ENCODE assay signal across 7 cellular contexts in the genomic region with DNA sequence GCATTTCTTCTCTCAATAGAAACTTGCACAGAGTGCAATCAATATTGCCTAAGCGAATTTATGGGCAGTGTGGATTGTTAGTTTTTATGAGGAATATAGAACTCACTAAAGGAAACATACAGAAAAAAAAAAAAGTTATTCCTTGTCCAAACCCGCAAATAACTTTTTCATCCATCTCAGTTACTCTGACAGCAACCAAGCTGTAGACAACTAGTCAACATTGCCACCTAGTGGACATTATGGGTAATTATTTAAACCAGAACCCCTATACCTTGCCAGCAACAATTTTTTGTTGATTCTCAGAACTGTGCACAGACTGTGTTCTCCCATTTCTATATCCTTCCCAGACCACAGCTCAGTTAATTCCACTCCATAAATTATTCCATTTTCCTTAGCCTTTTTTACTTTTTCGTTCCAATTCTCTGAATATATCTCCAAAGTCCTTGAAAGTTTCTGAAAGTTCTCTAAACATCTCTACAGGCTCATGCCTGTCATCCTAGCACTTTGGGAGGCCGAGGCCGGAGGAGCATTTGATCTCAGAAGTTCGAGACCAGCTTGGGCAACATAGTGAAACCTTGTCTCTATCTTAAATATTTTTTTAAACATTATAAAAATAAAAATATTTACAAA. TPM values are rescaled to one million over a fixed set of nuclear protein-coding genes. Genes with fewer than 3 reads are reported as not detected.
A peak's percentile ranks its signal among the peaks of the same experiment; 100 is the strongest.
DNase-seq lines count a peak whose midpoint lies in the region; ATAC-seq, FAIRE-seq and TF ChIP-seq lines count a peak whose summit lies in the region.

No MANE protein-coding gene starts in this region.

- H3K79me2 ChIP-seq in DOHH2 (ENCODE audit: control insufficient read depth, low read length): no peaks in the 10 kb centered on the region

- 47 to 59% methylated on average over 6 of the region's 6 CpGs for whole genome bisulfite sequencing in body of pancreas, 2 donors
- 57% methylated on average over 6 of the region's 6 CpGs for WGBS in liver

- no peak overlapping the region for H3K4me3 Mint-ChIP-seq in stimulated activated memory B cell treated with anti-CD40 and anti-IgM and Interleukin-4, amounts not matched to agents 10 μg/mL and 1 μg/mL and 100 μg/mL, for 72 hours

- TF ChIP-seq POLR2A in H54 (IDR thresholded peaks at IDR 0.05; ENCODE audit: low read depth, low read length): no peak
- no peak for TF ChIP-seq POLR2A in body of pancreas (IDR thresholded peaks at IDR 0.05)

- H3K27ac Mint-ChIP-seq in stimulated activated memory B cell treated with anti-CD40 and anti-IgM and Interleukin-4, amounts not matched to agents 10 μg/mL and 1 μg/mL and 100 μg/mL, for 72 hours: no peak overlapping the region

- ATAC-seq in body of pancreas: no peak
- no peak for ATAC-seq in stimulated activated memory B cell treated with anti-CD40 and anti-IgM and Interleukin-4, amounts not matched to agents 10 μg/mL and 1 μg/mL and 100 μg/mL, for 72 hours
- no peak for ATAC-seq in HG03457 (IDR thresholded peaks at IDR 0.05; ENCODE audit: unreplicated experiment)

- H3K4me1 ChIP-seq in DOHH2 (ENCODE audit: control insufficient read depth, low read length): peaks cover 12% of the 10 kb centered on the region
- H3K4me1 ChIP-seq in body of pancreas: peaks cover 19% of the 10 kb centered on the region
- H3K4me1 ChIP-seq in liver (ENCODE audit: control insufficient read depth in 4 of 4, insufficient read depth in 4 of 4, low read length in 3 of 4): peaks cover 0 to 13% (median 9%) of the 10 kb centered on the region in 4 donors

- H3F3A ChIP-seq in DOHH2 (ENCODE audit: control insufficient read depth, insufficient read depth): no peaks in the 10 kb centered on the region

- H3K36me3 ChIP-seq in DOHH2 (ENCODE audit: control insufficient read depth, low read length) (no peaks in the 10 kb centered on the region), body of pancreas (replicated peaks in 1 of 2; ENCODE audit: insufficient read depth in 1 of 2, low read depth in 2 of 2) (no peaks in the 10 kb centered on the region), liver (ENCODE audit: control insufficient read depth in 4 of 4, insufficient read depth in 3 of 4, low read depth in 1 of 4, low read length in 3 of 4) (no peaks in the 10 kb centered on the region)

- no peaks in the 10 kb centered on the region for H3K9me2 ChIP-seq in DOHH2 (replicated peaks; ENCODE audit: control insufficient read depth, low read length)

- H3K27me3 Mint-ChIP-seq in stimulated activated memory B cell treated with anti-CD40 and anti-IgM and Interleukin-4, amounts not matched to agents 10 μg/mL and 1 μg/mL and 100 μg/mL, for 72 hours: peaks cover 43% of the 10 kb centered on the region

- TF ChIP-seq CTCF in DOHH2 (IDR thresholded peaks at IDR 0.05; ENCODE audit: low read depth, low read length, poor library complexity, severe bottlenecking) (peak; percentile 70), body of pancreas (IDR thresholded peaks at IDR 0.05) (peak; percentile 11 to 61 (median 56)), liver (IDR thresholded peaks at IDR 0.05; ENCODE audit: low read depth, low read length, missing input control) (peak; percentile 79)

- DNase-seq in H54 (ENCODE audit: insufficient read length, low spot score) (peak; percentile 59), NCI-H345 (lab: John Stamatoyannopoulos, UW) (peak; percentile 64), body of pancreas (no peak)

- no peak overlapping the region for H3K27ac ChIP-seq in DOHH2 (ENCODE audit: low read depth, low read length)
- no peak overlapping the region for H3K27ac ChIP-seq in body of pancreas
- no peak overlapping the region for H3K27ac ChIP-seq in liver (ENCODE audit: low read depth in 1 of 2, low read length in 2 of 2)

- peak; percentile 82 to 86 for TF ChIP-seq RAD21 in liver (IDR thresholded peaks at IDR 0.05)

- FAIRE-seq in H54 (lab: Jason Lieb, UNC): no peak

- H3K27me3 ChIP-seq in DOHH2 (ENCODE audit: control insufficient read depth, low read length) (peaks cover 7% of the 10 kb centered on the region; the same call in 1 of the 2 replicates), body of pancreas (peaks cover 0 to 16% of the 10 kb centered on the region in 2 donors), liver (ENCODE audit: control insufficient read depth in 4 of 4, insufficient read depth in 4 of 4, low read length in 3 of 4) (no peaks in the 10 kb centered on the region)

- no peak overlapping the region for H3K9ac ChIP-seq in liver (ENCODE audit: low read depth in 1 of 2, low read length in 2 of 2)

- intact Hi-C loops in body of pancreas (cut with DNase I): loop anchor here (10.0 kb wide), 1 partner anchor 134 kb away; no protein-coding TSS in a partner anchor

- H3K4me1 Mint-ChIP-seq in stimulated activated memory B cell treated with anti-CD40 and anti-IgM and Interleukin-4, amounts not matched to agents 10 μg/mL and 1 μg/mL and 100 μg/mL, for 72 hours: peaks cover 25% of the 10 kb centered on the region

- H3K4me2 ChIP-seq in DOHH2 (ENCODE audit: low read length): no peak overlapping the region

- H3K9me3 Mint-ChIP-seq in stimulated activated memory B cell treated with anti-CD40 and anti-IgM and Interleukin-4, amounts not matched to agents 10 μg/mL and 1 μg/mL and 100 μg/mL, for 72 hours: peaks cover 9% of the 10 kb centered on the region

- no peaks in the 10 kb centered on the region for H4K20me1 ChIP-seq in DOHH2 (ENCODE audit: control insufficient read depth, insufficient read depth, low read depth, low read length)

- H3K9me3 ChIP-seq in DOHH2 (ENCODE audit: control insufficient read depth, insufficient read depth, low read length) (peaks cover 7% of the 10 kb centered on the region), body of pancreas (no peaks in the 10 kb centered on the region), liver (ENCODE audit: control insufficient read depth in 4 of 4, low read length in 3 of 4) (peaks cover 0 to 3% (median 0%) of the 10 kb centered on the region in 4 donors)

- H3K36me3 Mint-ChIP-seq in stimulated activated memory B cell treated with anti-CD40 and anti-IgM and Interleukin-4, amounts not matched to agents 10 μg/mL and 1 μg/mL and 100 μg/mL, for 72 hours: no peaks in the 10 kb centered on the region

- H3K4me3 ChIP-seq in DOHH2 (ENCODE audit: low read length): no peak overlapping the region
- no peak overlapping the region for H3K4me3 ChIP-seq in body of pancreas
- no peak overlapping the region for H3K4me3 ChIP-seq in liver (ENCODE audit: low read depth in 1 of 3, low read length in 3 of 3)

TF ChIP-seq in liver, 16 proteins besides CTCF, POLR2A, EP300 and RAD21:
- TF ChIP-seq, protein P1, sequence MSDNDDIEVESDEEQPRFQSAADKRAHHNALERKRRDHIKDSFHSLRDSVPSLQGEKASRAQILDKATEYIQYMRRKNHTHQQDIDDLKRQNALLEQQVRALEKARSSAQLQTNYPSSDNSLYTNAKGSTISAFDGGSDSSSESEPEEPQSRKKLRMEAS (IDR thresholded peaks at IDR 0.05): no peak
- TF ChIP-seq, protein P2, sequence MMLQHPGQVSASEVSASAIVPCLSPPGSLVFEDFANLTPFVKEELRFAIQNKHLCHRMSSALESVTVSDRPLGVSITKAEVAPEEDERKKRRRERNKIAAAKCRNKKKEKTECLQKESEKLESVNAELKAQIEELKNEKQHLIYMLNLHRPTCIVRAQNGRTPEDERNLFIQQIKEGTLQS (IDR thresholded peaks at IDR 0.05): no peak

RNA-seq across cellular contexts. Expression of gene AFAP1L1, which starts 2.6 kb away (rescaled TPM):
- total RNA-seq in body of pancreas: 1 to 10 TPM; 2.9 to 5.9 TPM
- 10 to 100 TPM in 1 of 2 donors, 1 to 10 TPM in 1; 5.2 to 11.6 TPM for total RNA-seq in liver
- 1 to 10 TPM; 2.1 to 2.8 TPM for polyA plus RNA-seq in liver

Comparison
In these comparisons a context has a peak if more than half of its experiments do, and no peak if none do; other contexts are left out.
1. DNase-seq: peak in H54 (single experiment) and NCI-H345 (single experiment); none in body of pancreas (0 of 4).
2. Peak in every context shown above with its lines, with median percentiles within 50 percentile points of each other: CTCF ChIP-seq.